Comparison of ENCODE assay signal across 17 cellular contexts in the genomic region with DNA sequence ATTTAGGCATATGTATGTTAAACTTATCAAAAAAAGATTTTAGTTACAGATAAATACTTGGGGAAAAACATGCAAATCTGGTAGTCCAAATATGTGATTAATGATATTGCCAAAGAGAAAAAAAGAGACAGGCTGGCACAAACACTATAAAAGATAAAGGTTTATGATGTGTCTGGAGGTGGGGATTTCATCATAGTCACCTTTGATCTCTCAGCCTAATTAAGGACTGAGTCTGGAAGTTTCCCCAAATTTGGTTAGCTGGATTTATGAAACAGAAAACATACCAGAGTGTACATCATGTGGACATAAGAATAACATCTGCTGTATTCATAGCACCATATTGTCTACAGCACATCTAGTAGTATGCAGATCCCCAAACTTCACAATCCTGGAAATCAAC.
DNase-seq lines count a peak whose midpoint lies in the region; TF ChIP-seq lines count a peak whose summit lies in the region.
"Had no signal": no experiment of that assay in that cellular context is flagged by ENCODE, and none has a peak within 500 bp of the region (broad histone marks: within the 10 kb centered on the region; RNA-seq: fewer than 3 reads in every experiment).

No MANE protein-coding gene starts in this region.

- H3K9me3 ChIP-seq in left ventricle myocardium inferior (replicated peaks): peaks cover 2% of the 10 kb centered on the region
- no peaks in the 10 kb centered on the region for H3K9me3 ChIP-seq in fibroblast of lung (ENCODE audit: control insufficient read depth, insufficient read depth, low read depth, low read length)
- H3K9me3 ChIP-seq: MG63 had no signal

- no peaks in the 10 kb centered on the region for H3K79me2 ChIP-seq in fibroblast of lung (ENCODE audit: control insufficient read depth, insufficient read depth, low read length)

- no peak overlapping the region for H2AFZ ChIP-seq in fibroblast of lung (ENCODE audit: low read length)

- H3K9ac ChIP-seq in fibroblast of lung (ENCODE audit: insufficient read depth, low read length): no peak overlapping the region

- H3K4me3 ChIP-seq in left ventricle myocardium inferior (peak overlapping the region; percentile 55), fibroblast of lung (replicated peaks in 1 of 4; ENCODE audit: control extremely low read depth in 1 of 4, insufficient read depth in 1 of 4, low read depth in 3 of 4, low read length in 4 of 4) (no peak overlapping the region)

- H3K27ac ChIP-seq in left ventricle myocardium inferior (replicated peaks) (peak overlapping the region; percentile 89), fibroblast of lung (ENCODE audit: insufficient read depth, low read length) (no peak overlapping the region)

- intact Hi-C loops in left ventricle myocardium inferior (cut with micrococcal nuclease): no loop called here
- intact Hi-C loops in cardiac septum (cut with DNase I): no loop called here

- TF ChIP-seq CTCF in left ventricle myocardium inferior (IDR thresholded peaks at IDR 0.05; ENCODE audit: borderline replicate concordance) (no peak), fibroblast of lung (conservative IDR thresholded peaks at IDR 0.05 in 1 of 2, IDR thresholded peaks at IDR 0.05 in 1 of 2; ENCODE audit: low read depth in 1 of 2, low read length in 2 of 2) (no peak)

- H3K27me3 ChIP-seq in left ventricle myocardium inferior (ENCODE audit: low read depth) (no peaks in the 10 kb centered on the region), fibroblast of lung (ENCODE audit: control insufficient read depth, insufficient read depth, low read length) (no peaks in the 10 kb centered on the region)

- peaks cover 47% of the 10 kb centered on the region for H3K4me1 ChIP-seq in left ventricle myocardium inferior
- no peaks in the 10 kb centered on the region for H3K4me1 ChIP-seq in fibroblast of lung (ENCODE audit: control insufficient read depth, extremely low read depth, insufficient read depth, low read length)

- peaks cover 3% of the 10 kb centered on the region for H3K36me3 ChIP-seq in left ventricle myocardium inferior
- no peaks in the 10 kb centered on the region for H3K36me3 ChIP-seq in fibroblast of lung (ENCODE audit: control insufficient read depth, insufficient read depth, low read length)
- H3K36me3 ChIP-seq: MG63 had no signal

- peak; percentile 29 for DNase-seq in NCI-H1694 treated with DMSO at 0.1 percent for 48 hours (lab: John Stamatoyannopoulos, UW)
- DNase-seq in NCI-H1694 (lab: John Stamatoyannopoulos, UW): no peak
- no peak for DNase-seq in left ventricle myocardium inferior
- DNase-seq in cardiac septum (ENCODE audit: low spot score): no peak
- no peak for DNase-seq in fibroblast of lung (ENCODE audit: low read depth in 2 of 2)
- DNase-seq in 8988T: no peak
- no peak for DNase-seq in NCI-H2196 (lab: John Stamatoyannopoulos, UW; ENCODE audit: unreplicated experiment)
- no peak for DNase-seq in NCI-H146 (lab: John Stamatoyannopoulos, UW)
- DNase-seq: CD4-positive, alpha-beta memory T cell; GF-D8; Kasumi-1; MG63; NCI-H1048; NCI-H187; NCI-H2107; NCI-H526 treated with DMSO at 0.1 percent for 48 hours; SHP77 treated with DMSO at 0.1 percent for 48 hours had no signal

- no peaks in the 10 kb centered on the region for H4K20me1 ChIP-seq in fibroblast of lung (ENCODE audit: control insufficient read depth, extremely low read depth, insufficient read depth, low read length)

- peak overlapping the region; percentile 74 for H3K4me2 ChIP-seq in fibroblast of lung (ENCODE audit: extremely low read depth, insufficient read depth, low read length)
